8 cellular contexts compared by ENCODE assay signal in genomic region chr20:18137412-18138265, GRCh38. TPM values are rescaled to one million over a fixed set of nuclear protein-coding genes. Genes with fewer than 3 reads are reported as not detected.
DNase-seq lines count a peak whose midpoint lies in the region; TF ChIP-seq lines count a peak whose summit lies in the region.

A gene with protein sequence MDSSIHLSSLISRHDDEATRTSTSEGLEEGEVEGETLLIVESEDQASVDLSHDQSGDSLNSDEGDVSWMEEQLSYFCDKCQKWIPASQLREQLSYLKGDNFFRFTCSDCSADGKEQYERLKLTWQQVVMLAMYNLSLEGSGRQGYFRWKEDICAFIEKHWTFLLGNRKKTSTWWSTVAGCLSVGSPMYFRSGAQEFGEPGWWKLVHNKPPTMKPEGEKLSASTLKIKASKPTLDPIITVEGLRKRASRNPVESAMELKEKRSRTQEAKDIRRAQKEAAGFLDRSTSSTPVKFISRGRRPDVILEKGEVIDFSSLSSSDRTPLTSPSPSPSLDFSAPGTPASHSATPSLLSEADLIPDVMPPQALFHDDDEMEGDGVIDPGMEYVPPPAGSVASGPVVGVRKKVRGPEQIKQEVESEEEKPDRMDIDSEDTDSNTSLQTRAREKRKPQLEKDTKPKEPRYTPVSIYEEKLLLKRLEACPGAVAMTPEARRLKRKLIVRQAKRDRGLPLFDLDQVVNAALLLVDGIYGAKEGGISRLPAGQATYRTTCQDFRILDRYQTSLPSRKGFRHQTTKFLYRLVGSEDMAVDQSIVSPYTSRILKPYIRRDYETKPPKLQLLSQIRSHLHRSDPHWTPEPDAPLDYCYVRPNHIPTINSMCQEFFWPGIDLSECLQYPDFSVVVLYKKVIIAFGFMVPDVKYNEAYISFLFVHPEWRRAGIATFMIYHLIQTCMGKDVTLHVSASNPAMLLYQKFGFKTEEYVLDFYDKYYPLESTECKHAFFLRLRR (plus strand): TSS chr20:18137863. CDS start chr20:18142661, 4,798 bp downstream.
A gene with protein sequence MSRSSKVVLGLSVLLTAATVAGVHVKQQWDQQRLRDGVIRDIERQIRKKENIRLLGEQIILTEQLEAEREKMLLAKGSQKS (plus strand): TSS chr20:18137863. CDS start chr20:18137956, 93 bp downstream.

- H3K4me3 Mint-ChIP-seq in activated naive CD4-positive, alpha-beta T cell treated with anti-CD3 and anti-CD28 coated beads for 36 hours: peak within 1 kb of the TSS; percentile 75

- H3K4me3 ChIP-seq in MM.1S (ENCODE audit: low read length): peak within 1 kb of the TSS; percentile 89
- H3K4me3 ChIP-seq in SJSA1: peak within 1 kb of the TSS; percentile 87

- H3K27ac ChIP-seq in MM.1S (ENCODE audit: low read length): peak within 1 kb of the TSS; percentile 93
- peak within 1 kb of the TSS; percentile 47 for H3K27ac ChIP-seq in SJSA1
- peak within 1 kb of the TSS; percentile 77 for H3K27ac ChIP-seq in substantia nigra (ENCODE audit: low read depth, low read length, poor library complexity, severe bottlenecking)

- no peaks in the 10 kb centered on the region for H3K9me3 Mint-ChIP-seq in activated naive CD4-positive, alpha-beta T cell treated with anti-CD3 and anti-CD28 coated beads for 36 hours

- intact Hi-C loops in activated naive CD4-positive, alpha-beta T cell treated with anti-CD3 and anti-CD28 coated beads for 36 hours (cut with micrococcal nuclease): loop anchor here (1.0 to 10.0 kb wide), 11 partner anchors 139 to 1877 kb away; partner anchors contain the start of genes DZANK1, KIF16B, NAA20 and POLR3F

- peaks cover 30% of the 10 kb centered on the region for H3K4me1 Mint-ChIP-seq in activated naive CD4-positive, alpha-beta T cell treated with anti-CD3 and anti-CD28 coated beads for 36 hours (ENCODE audit: low read depth)

- peak within 1 kb of the TSS; percentile 87 for H3K4me2 ChIP-seq in MM.1S (ENCODE audit: low read depth, low read length)

- no peaks in the 10 kb centered on the region for H3K27me3 ChIP-seq in MM.1S (replicated peaks; ENCODE audit: insufficient read depth, low read length)
- H3K27me3 ChIP-seq in SJSA1 (replicated peaks): 0 out of 2 replicates have a peak, but pooled peaks cover 2% of the 10 kb centered on the region

- H3K9me3 ChIP-seq in MM.1S (replicated peaks; ENCODE audit: insufficient read depth, low read length) (no peaks in the 10 kb centered on the region), SJSA1 (replicated peaks) (no peaks in the 10 kb centered on the region)

- no peaks in the 10 kb centered on the region for H3K9me2 ChIP-seq in MM.1S (replicated peaks; ENCODE audit: insufficient read depth, low read length)

- peak within 1 kb of the TSS; percentile 77 for H3K27ac Mint-ChIP-seq in activated naive CD4-positive, alpha-beta T cell treated with anti-CD3 and anti-CD28 coated beads for 36 hours

- DNase-seq in GM04503 (ENCODE audit: low read depth): peak; percentile 73
- DNase-seq in HCEC 1CT: peak; percentile 87
- DNase-seq in MM.1S: peak; percentile 94
- DNase-seq in SJSA1 (ENCODE audit: low read depth in 1 of 2, low spot score in 2 of 2): peak; percentile 88 to 94
- peak; percentile 91 for DNase-seq in activated naive CD4-positive, alpha-beta T cell treated with anti-CD3 and anti-CD28 coated beads for 36 hours
- DNase-seq in germinal center (ENCODE audit: low spot score): peak; percentile 87
- DNase-seq in non-pigmented ciliary epithelial cell (ENCODE audit: low read depth): peak; percentile 67
- peak; percentile 27 to 97 (median 86) for DNase-seq in substantia nigra (lab: John Stamatoyannopoulos, UW)

- no peaks in the 10 kb centered on the region for H3K36me3 ChIP-seq in MM.1S (replicated peaks; ENCODE audit: insufficient read depth, low read length)
- H3K36me3 ChIP-seq in SJSA1: peaks cover 12% of the 10 kb centered on the region

- H3K4me1 ChIP-seq in MM.1S (ENCODE audit: low read length): peaks cover 8% of the 10 kb centered on the region; the same call in 1 of the 2 replicates
- H3K4me1 ChIP-seq in SJSA1 (replicated peaks): peaks cover 13% of the 10 kb centered on the region

- H3F3A ChIP-seq in MM.1S (ENCODE audit: insufficient read depth, low read length): peaks cover 4% of the 10 kb centered on the region; the same call in 1 of the 2 replicates

- no peaks in the 10 kb centered on the region for H3K27me3 Mint-ChIP-seq in activated naive CD4-positive, alpha-beta T cell treated with anti-CD3 and anti-CD28 coated beads for 36 hours (ENCODE audit: low read depth)

- CTCF ChIA-PET in activated naive CD4-positive, alpha-beta T cell treated with anti-CD3 and anti-CD28 coated beads for 36 hours (lab: Charles Lee): interaction anchor here (0.6 to 1.3 kb wide), 2 partner anchors 9 to 201 kb away, joined by 3 to 6 read pairs; no protein-coding TSS in a partner anchor

- peaks cover 13% of the 10 kb centered on the region for H3K36me3 Mint-ChIP-seq in activated naive CD4-positive, alpha-beta T cell treated with anti-CD3 and anti-CD28 coated beads for 36 hours (ENCODE audit: low read depth)

- peaks cover 24% of the 10 kb centered on the region for H3K79me2 ChIP-seq in MM.1S (ENCODE audit: low read length)

- H2AFZ ChIP-seq in MM.1S (ENCODE audit: low read length): peak within 1 kb of the TSS; percentile 100

- H3K9ac ChIP-seq in MM.1S (ENCODE audit: low read length): peak within 1 kb of the TSS; percentile 93

- no peak for TF ChIP-seq CTCF in MM.1S (IDR thresholded peaks at IDR 0.05; ENCODE audit: low read length)

- no peaks in the 10 kb centered on the region for H4K20me1 ChIP-seq in MM.1S (ENCODE audit: insufficient read depth, low read length)

RNA-seq across cellular contexts. Expression of the first gene that starts in this region (rescaled TPM):
- 14.4 and 15.3 TPM in 2 replicates for total RNA-seq in SJSA1 (2014; rRNA removed; shearing (Covaris generic))
- 10 to 100 TPM; 10.3 to 12.9 TPM for total RNA-seq in activated naive CD4-positive, alpha-beta T cell treated with anti-CD3 and anti-CD28 coated beads for 36 hours

RNA-seq across cellular contexts. Expression of the second gene that starts in this region (rescaled TPM):
- total RNA-seq in SJSA1 (2014; rRNA removed; shearing (Covaris generic)): 18.1 and 21.7 TPM in 2 replicates
- total RNA-seq in activated naive CD4-positive, alpha-beta T cell treated with anti-CD3 and anti-CD28 coated beads for 36 hours: 10 to 100 TPM; 16.7 to 17.9 TPM

Comparison
In these comparisons a context has a peak if more than half of its experiments do, and no peak if none do; other contexts are left out.
1. Peak in every context shown above with its lines: DNase-seq, H3K4me3 ChIP-seq and H3K27ac ChIP-seq.